In genomic region chr7:85734823-85735222, GRCh38 we compare ENCODE assay signal across 14 cellular contexts.
"Had no signal": no experiment of that assay in that cellular context is flagged by ENCODE, and none has a peak within 500 bp of the region (broad histone marks: within the 10 kb centered on the region; RNA-seq: fewer than 3 reads in every experiment).

No MANE protein-coding gene starts in this region.

- FAIRE-seq: islet of Langerhans had no signal

- DNase-seq: activated CD4-positive, alpha-beta memory T cell treated with anti-CD3 and anti-CD28 coated beads for 36 hours; activated CD4-positive, alpha-beta T cell treated with anti-CD3 and anti-CD28 coated beads for 4 hours; activated gamma-delta T cell treated with Interleukin-2 at 50 U/mL for 16 hours; activated T-cell treated with anti-CD3 and anti-CD28 coated beads for 4 hours; caudate nucleus; effector memory CD8-positive, alpha-beta T cell; lower lobe of right lung; natural killer cell; spleen; stimulated activated CD4-positive, alpha-beta T cell treated with anti-CD3 and anti-CD28 coated beads, Interleukin-4, amount 100 ng/mL, for 4 hours; upper lobe of left lung had no signal

- ATAC-seq: activated naive CD4-positive, alpha-beta T cell treated with anti-CD3 and anti-CD28 coated beads, Interleukin-2, amount 50 U/mL, for 72 hours; effector memory CD8-positive, alpha-beta T cell; lower lobe of right lung; natural killer cell; WTC11 had no signal
